In the genomic region with DNA sequence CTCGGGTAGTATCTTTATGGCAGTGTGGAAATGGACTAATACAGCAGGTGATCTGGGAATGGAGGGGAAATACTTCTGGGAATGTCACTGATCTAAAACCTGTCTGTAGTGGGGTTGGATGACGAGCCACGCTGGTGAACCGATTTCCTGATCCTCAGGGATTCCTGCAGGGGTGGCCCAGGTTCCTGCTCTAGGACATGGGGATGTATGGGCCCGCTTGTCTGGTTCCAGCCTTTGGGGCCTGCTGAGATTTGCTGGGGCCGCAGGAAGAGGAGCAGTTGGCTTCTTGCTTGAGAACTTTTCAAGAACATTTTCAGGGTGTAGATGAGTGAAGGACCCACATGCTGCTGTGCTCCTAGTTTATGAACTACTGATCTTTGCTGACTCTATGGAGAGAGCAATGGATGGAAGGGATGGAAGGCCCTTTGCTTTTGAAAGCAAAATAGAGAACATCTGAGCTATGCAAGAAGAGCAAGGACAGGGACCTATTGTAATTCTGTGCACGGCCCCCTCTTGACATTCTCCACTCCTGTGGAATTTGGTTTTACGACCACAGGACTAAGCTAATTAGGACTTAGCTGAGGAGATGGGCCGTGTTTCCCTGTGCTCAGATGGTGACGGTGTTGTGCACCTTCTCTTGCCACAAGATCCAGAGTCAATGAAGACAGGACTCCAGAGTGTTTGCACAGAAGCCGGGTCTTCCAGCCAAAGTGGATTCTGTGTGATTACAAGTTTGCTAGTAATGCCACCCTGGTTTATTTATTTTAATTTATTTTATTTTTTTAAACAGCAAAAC, we compare ENCODE assay signal across 31 cellular contexts.
"Had no signal": no experiment of that assay in that cellular context is flagged by ENCODE, and none has a peak within 500 bp of the region (broad histone marks: within the 10 kb centered on the region; RNA-seq: fewer than 3 reads in every experiment).

No MANE protein-coding gene starts in this region.

- H3K4me3 Mint-ChIP-seq: activated B cell treated with CpG ODN at 0.5 μM for 24 hours; activated CD4-positive, alpha-beta T cell treated with anti-CD3 and anti-CD28 coated beads for 36 hours; activated naive CD8-positive, alpha-beta T cell; activated T-cell treated with anti-CD3 and anti-CD28 coated beads, Interleukin-2, amount 50 U/mL, for 24 hours; immature natural killer cell; mesothelial cell of epicardium; naive thymus-derived CD8-positive, alpha-beta T cell; stimulated activated memory B cell treated with anti-CD40 and anti-IgM and Interleukin-4, amounts not matched to agents 10 μg/mL and 1 μg/mL and 100 μg/mL, for 72 hours; T-helper 1 cell treated with Interleukin-12 subunit alpha and Interleukin-12 subunit beta and Interleukin-4 antibody, amounts not matched to agents 30 μg/mL and 1 μg/mL, for 36 hours had no signal

- FAIRE-seq: astrocyte, small intestine had no signal

- H3K9me3 ChIP-seq: left lung, neutrophil, suprapubic skin, transverse colon, vagina had no signal

- H3K9me3 Mint-ChIP-seq: activated B cell treated with CpG ODN at 0.5 μM for 24 hours; naive thymus-derived CD8-positive, alpha-beta T cell had no signal

- H3K4me1 ChIP-seq: parathyroid adenoma had no signal

- H3K79me2 ChIP-seq: parathyroid adenoma had no signal

- H3K36me3 Mint-ChIP-seq: activated naive CD8-positive, alpha-beta T cell; mesothelial cell of epicardium; naive thymus-derived CD8-positive, alpha-beta T cell had no signal

- H3K27ac ChIP-seq: coronary artery, epithelial cell of prostate, left lung, neutrophil, parathyroid adenoma, stomach, suprapubic skin, transverse colon, vagina had no signal

- H3K27me3 Mint-ChIP-seq: activated B cell treated with CpG ODN at 0.5 μM for 24 hours; activated CD4-positive, alpha-beta T cell treated with anti-CD3 and anti-CD28 coated beads for 36 hours; activated naive CD8-positive, alpha-beta T cell; activated T-cell treated with anti-CD3 and anti-CD28 coated beads, Interleukin-2, amount 50 U/mL, for 24 hours; naive thymus-derived CD8-positive, alpha-beta T cell had no signal

- H3K36me3 ChIP-seq: left lung, neutrophil, stomach, suprapubic skin, transverse colon, vagina had no signal

- H3K27ac Mint-ChIP-seq: activated B cell treated with CpG ODN at 0.5 μM for 24 hours; activated CD4-positive, alpha-beta T cell treated with anti-CD3 and anti-CD28 coated beads for 36 hours; activated naive CD8-positive, alpha-beta T cell; activated T-cell treated with anti-CD3 and anti-CD28 coated beads, Interleukin-2, amount 50 U/mL, for 24 hours; activated T-helper 2 cell treated with anti-CD3 and anti-CD28 coated beads, Interferon-gamma antibody, Interleukin-2, Interleukin-4, amounts not matched to agents 10 μg/mL and 5 μg/mL and 100 μg/mL, durations not matched to agents 14 hours and 24 hours and 36 hours; mesothelial cell of epicardium; stimulated activated memory B cell treated with anti-CD40 and anti-IgM and Interleukin-4, amounts not matched to agents 10 μg/mL and 1 μg/mL and 100 μg/mL, for 72 hours; T-helper 1 cell treated with Interleukin-12 subunit alpha and Interleukin-12 subunit beta and Interleukin-4 antibody, amounts not matched to agents 30 μg/mL and 1 μg/mL, for 36 hours had no signal

- DNase-seq: activated B cell treated with CpG ODN at 0.5 μM for 24 hours; activated CD4-positive, alpha-beta T cell treated with anti-CD3 and anti-CD28 coated beads for 36 hours; activated CD4-positive, alpha-beta T cell treated with anti-CD3 and anti-CD28 coated beads, Interleukin-2, amount 50 U/mL, for 4 hours; activated CD8-positive, alpha-beta memory T cell treated with anti-CD3 and anti-CD28 coated beads for 24 hours; activated CD8-positive, alpha-beta memory T cell treated with anti-CD3 and anti-CD28 coated beads, Interleukin-2, amount 50 U/mL, for 4 hours; activated naive CD4-positive, alpha-beta T cell; activated T-cell treated with anti-CD3 and anti-CD28 coated beads, Interleukin-2, amount 50 U/mL, for 24 hours; central memory CD4-positive, alpha-beta T cell; foreskin fibroblast; immature natural killer cell; kidney glomerular epithelial cell; left lung; naive thymus-derived CD8-positive, alpha-beta T cell; small intestine; stimulated activated CD4-positive, alpha-beta T cell treated with anti-CD3 and anti-CD28 coated beads, Interleukin-15, amount 100 ng/mL, for 24 hours; stomach; T1000; transverse colon had no signal

- H3K9ac ChIP-seq: parathyroid adenoma had no signal

- H3K27me3 ChIP-seq: left lung, stomach, suprapubic skin, transverse colon, vagina had no signal

- H3K4me3 ChIP-seq: coronary artery, left lung, stomach, suprapubic skin, transverse colon, vagina had no signal

- ATAC-seq: activated CD4-positive, alpha-beta T cell treated with anti-CD3 and anti-CD28 coated beads for 36 hours; left lung; naive thymus-derived CD8-positive, alpha-beta T cell; sciatic nerve; stimulated activated memory B cell treated with anti-CD40 and anti-IgM and Interleukin-4, amounts not matched to agents 10 μg/mL and 1 μg/mL and 100 μg/mL, for 72 hours had no signal

- H2AFZ ChIP-seq: parathyroid adenoma had no signal
